13 cellular contexts compared by ENCODE assay signal in genomic region chr14:59278111-59278510, GRCh38.
A peak's percentile ranks its signal among the peaks of the same experiment; 100 is the strongest.
DNase-seq lines count a peak whose midpoint lies in the region; ATAC-seq, FAIRE-seq and TF ChIP-seq lines count a peak whose summit lies in the region.
"Had no signal": no experiment of that assay in that cellular context is flagged by ENCODE, and none has a peak within 500 bp of the region (broad histone marks: within the 10 kb centered on the region; RNA-seq: fewer than 3 reads in every experiment).

No MANE protein-coding gene starts in this region.

- no peaks in the 10 kb centered on the region for H3K9me3 Mint-ChIP-seq in activated CD8-positive, alpha-beta T cell treated with anti-CD3 and anti-CD28 coated beads for 36 hours
- H3K9me3 Mint-ChIP-seq: activated T-helper 17 cell treated with anti-CD3 and anti-CD28 coated beads, Interleukin-2, amount 50 U/mL, for 72 hours; T-helper 2 cell treated with Interferon-gamma antibody and Interleukin-4, amounts not matched to agents 5 μg/mL and 100 μg/mL, for 36 hours had no signal

- BruUV-seq in HepG2 (replicated peaks; lab: Mats Ljungman, UMichigan): no TSS peak

- TF ChIP-seq CTCF in AG04450 (IDR thresholded peaks at IDR 0.05; ENCODE audit: low read depth, low read length): no peak
- TF ChIP-seq CTCF in bronchial epithelial cell (IDR thresholded peaks at IDR 0.05; ENCODE audit: insufficient read depth, low read length, severe bottlenecking): no peak
- no peak for TF ChIP-seq CTCF in HepG2 (CRISPR knock-in tag; IDR thresholded peaks at IDR 0.05)
- no peak for TF ChIP-seq CTCF in activated CD8-positive, alpha-beta T cell treated with anti-CD3 and anti-CD28 coated beads for 36 hours (IDR thresholded peaks at IDR 0.05)

- H3K4me1 ChIP-seq in HepG2 (ENCODE audit: insufficient read depth, low read length): peaks cover 58% of the 10 kb centered on the region

- TF ChIP-seq EP300 in HepG2 (IDR thresholded peaks at IDR 0.05; ENCODE audit: low read depth in 2 of 2, low read length in 2 of 2) (peak in 1 of 2 experiments; percentile 44; a peak in 1 of 4 replicates), HepG2 (CRISPR knock-in tag; IDR thresholded peaks at IDR 0.05; ENCODE audit: borderline replicate concordance) (peak; percentile 37; the same call in 1 of the 2 replicates)

- no peak for TF ChIP-seq POLR2A in HepG2 (IDR thresholded peaks at IDR 0.05; ENCODE audit: insufficient read depth in 1 of 2, low read depth in 2 of 2, low read length in 2 of 2)

- 30% methylated on average over 2 of the region's 2 CpGs for WGBS in HepG2 (ENCODE audit: low lambda C conversion rate)

- H4K20me1 ChIP-seq in HepG2 (ENCODE audit: insufficient read depth, low read length): no peaks in the 10 kb centered on the region

- H2AFZ ChIP-seq in HepG2 (ENCODE audit: low read length): no peak overlapping the region

- no peak overlapping the region for H3K4me3 ChIP-seq in AG04450 (ENCODE audit: low read depth, low read length)
- H3K4me3 ChIP-seq in bronchial epithelial cell (ENCODE audit: low read depth, low read length): no peak overlapping the region
- H3K4me3 ChIP-seq in HepG2 (replicated peaks in 1 of 3; ENCODE audit: insufficient read depth in 1 of 3, low read depth in 2 of 3, low read length in 3 of 3): no peak overlapping the region

- no peaks in the 10 kb centered on the region for H3K79me2 ChIP-seq in HepG2 (ENCODE audit: insufficient read depth, low read length)

- H3K27ac ChIP-seq in AG04450 (ENCODE audit: low read depth, low read length) (no peak overlapping the region), HepG2 (ENCODE audit: extremely low read length, insufficient read depth, low read length) (no peak overlapping the region)

- H3K4me1 Mint-ChIP-seq in activated CD8-positive, alpha-beta T cell treated with anti-CD3 and anti-CD28 coated beads for 36 hours (ENCODE audit: low read depth): peaks cover 23% of the 10 kb centered on the region

- no peak overlapping the region for H3K4me3 Mint-ChIP-seq in activated CD8-positive, alpha-beta T cell treated with anti-CD3 and anti-CD28 coated beads for 36 hours
- H3K4me3 Mint-ChIP-seq: activated T-helper 17 cell treated with anti-CD3 and anti-CD28 coated beads, Interleukin-2, amount 50 U/mL, for 72 hours; B cell; T-helper 2 cell treated with Interferon-gamma antibody and Interleukin-4, amounts not matched to agents 5 μg/mL and 100 μg/mL, for 36 hours had no signal

- no peak overlapping the region for H3K4me2 ChIP-seq in HepG2 (ENCODE audit: low read depth, low read length)

- FAIRE-seq in bronchial epithelial cell (lab: Jason Lieb, UNC): peak; percentile 83
- no peak for FAIRE-seq in HepG2 (lab: Jason Lieb, UNC)
- FAIRE-seq: endometrium had no signal

- no peaks in the 10 kb centered on the region for H3K36me3 ChIP-seq in bronchial epithelial cell (ENCODE audit: control insufficient read depth, insufficient read depth, low read length)
- H3K36me3 ChIP-seq in HepG2 (replicated peaks in 1 of 2; ENCODE audit: control insufficient read depth in 1 of 2, insufficient read depth in 2 of 2, low read length in 2 of 2): no peaks in the 10 kb centered on the region

- intact Hi-C loops in HepG2 (cut with micrococcal nuclease; ENCODE audit: unreplicated experiment): loop anchor here (2.0 to 5.0 kb wide), 2 partner anchors 15 to 34 kb away; no protein-coding TSS in a partner anchor
- intact Hi-C loops in activated CD8-positive, alpha-beta T cell treated with anti-CD3 and anti-CD28 coated beads for 36 hours (cut with micrococcal nuclease): no loop called here

- H3K27me3 Mint-ChIP-seq in activated CD8-positive, alpha-beta T cell treated with anti-CD3 and anti-CD28 coated beads for 36 hours: no peaks in the 10 kb centered on the region
- H3K27me3 Mint-ChIP-seq: activated T-helper 17 cell treated with anti-CD3 and anti-CD28 coated beads, Interleukin-2, amount 50 U/mL, for 72 hours; B cell had no signal

- no peak overlapping the region for H3K9ac ChIP-seq in HepG2 (ENCODE audit: insufficient read depth, low read depth, low read length)

- POLR2A ChIA-PET in AG04450 (lab: Yijun Ruan, JAX): no interaction called here
- POLR2A ChIA-PET in HepG2 (lab: Yijun Ruan, JAX): no interaction called here
- POLR2A ChIA-PET in activated CD8-positive, alpha-beta T cell treated with anti-CD3 and anti-CD28 coated beads for 36 hours (lab: Charles Lee): no interaction called here

- CTCF ChIA-PET in AG04450 (lab: Charles Lee) (no interaction called here), HepG2 (lab: Yijun Ruan, JAX; ENCODE audit: low intra/inter-chr PET ratio, low total read pairs) (no interaction called here)
- CTCF ChIA-PET in activated CD8-positive, alpha-beta T cell treated with anti-CD3 and anti-CD28 coated beads for 36 hours (lab: Charles Lee): no interaction called here

- H3K27ac Mint-ChIP-seq in activated CD8-positive, alpha-beta T cell treated with anti-CD3 and anti-CD28 coated beads for 36 hours: no peak overlapping the region
- H3K27ac Mint-ChIP-seq: activated T-helper 17 cell treated with anti-CD3 and anti-CD28 coated beads, Interleukin-2, amount 50 U/mL, for 72 hours; B cell; T-helper 2 cell treated with Interferon-gamma antibody and Interleukin-4, amounts not matched to agents 5 μg/mL and 100 μg/mL, for 36 hours had no signal

- H3K27me3 ChIP-seq in AG04450 (ENCODE audit: control insufficient read depth, insufficient read depth, low read length) (no peaks in the 10 kb centered on the region), bronchial epithelial cell (ENCODE audit: control insufficient read depth, insufficient read depth, low read length) (no peaks in the 10 kb centered on the region), HepG2 (ENCODE audit: control insufficient read depth in 1 of 2, insufficient read depth in 2 of 2, low read length in 2 of 2) (no peaks in the 10 kb centered on the region)

- H3K36me3 Mint-ChIP-seq in activated CD8-positive, alpha-beta T cell treated with anti-CD3 and anti-CD28 coated beads for 36 hours (ENCODE audit: low read depth): peaks cover 10% of the 10 kb centered on the region

- no peaks in the 10 kb centered on the region for H3K9me3 ChIP-seq in AG04450 (ENCODE audit: control insufficient read depth, insufficient read depth, low read length)
- H3K9me3 ChIP-seq in HepG2 (ENCODE audit: low read length): no peaks in the 10 kb centered on the region

- ATAC-seq in HepG2 (peak; percentile 92), HG02571 (IDR thresholded peaks at IDR 0.05; ENCODE audit: unreplicated experiment) (no peak)
- ATAC-seq in activated CD8-positive, alpha-beta T cell treated with anti-CD3 and anti-CD28 coated beads for 36 hours: no peak

- DNase-seq in AG04450 (ENCODE audit: low read depth, low spot score): peak; percentile 72
- peak; percentile 69 for DNase-seq in LoVo (ENCODE audit: low spot score)
- peak; percentile 95 for DNase-seq in bronchial epithelial cell (ENCODE audit: low read depth)
- DNase-seq in HepG2 (ENCODE audit: low spot score): peak; percentile 91
- no peak for DNase-seq in NCI-H1417 (lab: John Stamatoyannopoulos, UW)
- DNase-seq in effector CD4-positive, alpha-beta T cell: no peak
- no peak for DNase-seq in activated CD8-positive, alpha-beta T cell treated with anti-CD3 and anti-CD28 coated beads for 36 hours
- DNase-seq: NCI-H187 treated with DMSO at 0.1 percent for 48 hours had no signal

- TF ChIP-seq RAD21 in HepG2 (CRISPR knock-in tag; IDR thresholded peaks at IDR 0.05): no peak

- in situ Hi-C loops in HepG2 (cut with HindIII; ENCODE audit: extremely low pct_ligation_motif_present, low pct_unique_long_range_greater_than_20kb): no loop called here

TF ChIP-seq in HepG2, 621 proteins besides CTCF, POLR2A, EP300 and RAD21 (continues in another document):
- TF ChIP-seq GATAD2A (CRISPR knock-in tag; IDR thresholded peaks at IDR 0.05) (peak; percentile 74), TEAD3 (CRISPR knock-in tag; optimal IDR thresholded peaks at IDR 0.05; ENCODE audit: borderline replicate concordance) (peak; percentile 97), SOX13 (IDR thresholded peaks at IDR 0.05) (no peak), SOX13 (CRISPR knock-in tag; conservative IDR thresholded peaks at IDR 0.05 in 1 of 2, IDR thresholded peaks at IDR 0.05 in 1 of 2) (peak in 1 of 2 experiments; percentile 61; a peak in 1 of 4 replicates), ELF3 (CRISPR knock-in tag; IDR thresholded peaks at IDR 0.05) (peak; percentile 75), KLF11 (CRISPR knock-in tag; IDR thresholded peaks at IDR 0.05) (peak; percentile 69; the same call in 1 of the 2 replicates), CBFB (CRISPR knock-in tag; IDR thresholded peaks at IDR 0.05) (0 out of 2 replicates have a peak, but pooled peaks have one; percentile 35), SMAD3 (CRISPR knock-in tag; IDR thresholded peaks at IDR 0.05) (0 out of 2 replicates have a peak, but pooled peaks have one; percentile 40), MXI1 (IDR thresholded peaks at IDR 0.05; ENCODE audit: borderline replicate concordance, low read depth, low read length) (peak; percentile 35; the same call in 1 of the 3 replicates)
- TF ChIP-seq, protein P1, sequence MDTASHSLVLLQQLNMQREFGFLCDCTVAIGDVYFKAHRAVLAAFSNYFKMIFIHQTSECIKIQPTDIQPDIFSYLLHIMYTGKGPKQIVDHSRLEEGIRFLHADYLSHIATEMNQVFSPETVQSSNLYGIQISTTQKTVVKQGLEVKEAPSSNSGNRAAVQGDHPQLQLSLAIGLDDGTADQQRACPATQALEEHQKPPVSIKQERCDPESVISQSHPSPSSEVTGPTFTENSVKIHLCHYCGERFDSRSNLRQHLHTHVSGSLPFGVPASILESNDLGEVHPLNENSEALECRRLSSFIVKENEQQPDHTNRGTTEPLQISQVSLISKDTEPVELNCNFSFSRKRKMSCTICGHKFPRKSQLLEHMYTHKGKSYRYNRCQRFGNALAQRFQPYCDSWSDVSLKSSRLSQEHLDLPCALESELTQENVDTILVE (CRISPR knock-in tag; IDR thresholded peaks at IDR 0.05): no peak
- TF ChIP-seq, protein P2, sequence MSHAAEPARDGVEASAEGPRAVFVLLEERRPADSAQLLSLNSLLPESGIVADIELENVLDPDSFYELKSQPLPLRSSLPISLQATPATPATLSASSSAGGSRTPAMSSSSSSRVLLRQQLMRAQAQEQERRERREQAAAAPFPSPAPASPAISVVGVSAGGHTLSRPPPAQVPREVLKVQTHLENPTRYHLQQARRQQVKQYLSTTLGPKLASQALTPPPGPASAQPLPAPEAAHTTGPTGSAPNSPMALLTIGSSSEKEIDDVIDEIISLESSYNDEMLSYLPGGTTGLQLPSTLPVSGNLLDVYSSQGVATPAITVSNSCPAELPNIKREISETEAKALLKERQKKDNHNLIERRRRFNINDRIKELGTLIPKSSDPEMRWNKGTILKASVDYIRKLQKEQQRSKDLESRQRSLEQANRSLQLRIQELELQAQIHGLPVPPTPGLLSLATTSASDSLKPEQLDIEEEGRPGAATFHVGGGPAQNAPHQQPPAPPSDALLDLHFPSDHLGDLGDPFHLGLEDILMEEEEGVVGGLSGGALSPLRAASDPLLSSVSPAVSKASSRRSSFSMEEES (CRISPR knock-in tag; IDR thresholded peaks at IDR 0.05): peak; percentile 95

Comparison
In these comparisons a context has a peak if more than half of its experiments do, and no peak if none do; other contexts are left out.
1. DNase-seq: peak in AG04450 (single experiment), LoVo (single experiment), bronchial epithelial cell (single experiment) and HepG2 (single experiment); none in NCI-H1417 (0 of 3), effector CD4-positive, alpha-beta T cell (single experiment) and activated CD8-positive, alpha-beta T cell treated with anti-CD3 and anti-CD28 coated beads for 36 hours (single experiment).